Comparison of ENCODE assay signal across 10 cellular contexts in the genomic region with DNA sequence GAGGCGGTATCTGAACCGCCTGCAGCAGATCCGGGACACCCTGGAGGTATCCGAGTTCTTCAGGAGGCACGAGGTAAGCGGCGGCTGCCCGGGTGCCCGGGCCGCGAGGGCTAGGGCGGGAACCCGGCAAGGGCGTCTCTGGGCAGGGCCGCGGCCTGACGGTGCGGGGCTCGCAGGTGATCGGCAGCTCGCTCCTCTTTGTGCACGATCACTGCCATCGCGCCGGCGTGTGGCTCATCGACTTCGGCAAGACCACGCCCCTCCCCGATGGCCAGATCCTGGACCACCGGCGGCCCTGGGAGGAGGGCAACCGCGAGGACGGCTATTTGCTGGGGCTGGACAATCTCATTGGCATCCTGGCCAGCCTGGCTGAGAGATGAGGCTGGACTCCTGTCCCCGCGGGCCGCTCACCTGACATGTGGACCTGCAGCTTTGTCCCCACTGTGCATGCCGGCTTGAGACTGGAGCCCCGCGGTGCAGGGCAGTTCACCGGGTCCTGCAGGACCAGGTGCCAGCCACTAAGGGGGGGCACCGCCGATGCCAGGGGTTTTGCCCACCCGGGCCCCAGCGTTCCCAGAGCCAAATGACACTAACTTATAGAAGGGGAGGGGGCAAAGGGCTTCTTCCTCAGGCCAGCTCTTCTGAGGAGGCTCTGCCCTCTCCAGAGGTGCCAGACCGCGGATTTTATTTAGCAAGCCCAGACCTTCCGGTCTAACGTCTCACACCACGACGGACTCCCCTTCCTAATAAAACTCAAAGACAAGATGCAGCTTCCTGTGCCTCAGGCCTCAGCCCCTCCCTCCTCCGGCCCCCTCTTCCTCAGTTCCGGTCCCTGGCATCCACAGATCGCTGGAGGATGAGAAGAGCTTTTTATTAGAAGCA. TPM values are rescaled to one million over a fixed set of nuclear protein-coding genes. Genes with fewer than 3 reads are reported as not detected.
DNase-seq lines count a peak whose midpoint lies in the region; ATAC-seq, FAIRE-seq and TF ChIP-seq lines count a peak whose summit lies in the region.
"Had no signal": no experiment of that assay in that cellular context is flagged by ENCODE, and none has a peak within 500 bp of the region (broad histone marks: within the 10 kb centered on the region; RNA-seq: fewer than 3 reads in every experiment).

No MANE protein-coding gene starts in this region.

- H3K27me3 Mint-ChIP-seq in MCF 10A (ENCODE audit: insufficient read depth, unreplicated experiment) (no peaks in the 10 kb centered on the region), activated B cell treated with CpG ODN at 0.5 μM for 24 hours (peaks cover 20% of the 10 kb centered on the region), type B pancreatic cell (peaks cover 100% of the 10 kb centered on the region)

- intact Hi-C loops in breast epithelium (cut with DNase I; ENCODE audit: low total_unique reads) (no loop called here), MCF 10A (cut with micrococcal nuclease) (no loop called here), activated B cell treated with CpG ODN at 0.5 μM for 24 hours (cut with micrococcal nuclease) (loop anchor here (1.0 to 2.0 kb wide), 3 partner anchors 10 to 170 kb away; a partner anchor contains a TSS)

- BruUV-seq in MCF 10A (replicated peaks; lab: Mats Ljungman, UMichigan): no TSS peak

- no peaks in the 10 kb centered on the region for H3K9me3 Mint-ChIP-seq in MCF 10A (ENCODE audit: unreplicated experiment)
- no peaks in the 10 kb centered on the region for H3K9me3 Mint-ChIP-seq in activated B cell treated with CpG ODN at 0.5 μM for 24 hours
- H3K9me3 Mint-ChIP-seq in type B pancreatic cell: no peaks in the 10 kb centered on the region

- peak overlapping the region; percentile 56 for H3K4me2 ChIP-seq in keratinocyte (ENCODE audit: control insufficient read depth, extremely low read depth, insufficient read depth, low read depth, low read length)

- dilution Hi-C loops in keratinocyte (cut with MboI; ENCODE audit: extremely low pct_ligation_motif_present, low sequenced_read_pairs): no loop called here

- no peaks in the 10 kb centered on the region for H3K36me3 Mint-ChIP-seq in MCF 10A (ENCODE audit: insufficient read depth, unreplicated experiment)
- H3K36me3 Mint-ChIP-seq in activated B cell treated with CpG ODN at 0.5 μM for 24 hours (ENCODE audit: low read depth): no peaks in the 10 kb centered on the region
- H3K36me3 Mint-ChIP-seq in type B pancreatic cell: no peaks in the 10 kb centered on the region

- H3K4me1 Mint-ChIP-seq in MCF 10A (ENCODE audit: insufficient read depth, unreplicated experiment) (peaks cover 6% of the 10 kb centered on the region), activated B cell treated with CpG ODN at 0.5 μM for 24 hours (peaks cover 38% of the 10 kb centered on the region), type B pancreatic cell (ENCODE audit: unreplicated experiment) (peaks cover 4% of the 10 kb centered on the region)

- no peak overlapping the region for H3K4me3 Mint-ChIP-seq in MCF 10A (ENCODE audit: unreplicated experiment)
- peak overlapping the region; percentile 81 for H3K4me3 Mint-ChIP-seq in activated B cell treated with CpG ODN at 0.5 μM for 24 hours
- peak overlapping the region; percentile 59 for H3K4me3 Mint-ChIP-seq in type B pancreatic cell

- CTCF ChIA-PET in MCF 10A (lab: Yijun Ruan, JAX): no interaction called here
- CTCF ChIA-PET in activated B cell treated with CpG ODN at 0.5 μM for 24 hours (lab: Charles Lee): no interaction called here

- no peaks in the 10 kb centered on the region for H3K79me2 ChIP-seq in keratinocyte (ENCODE audit: control insufficient read depth, insufficient read depth, low read length)

- H4K20me1 ChIP-seq in keratinocyte (ENCODE audit: control insufficient read depth, extremely low read depth, insufficient read depth, low read length): no peaks in the 10 kb centered on the region

- TF ChIP-seq POLR2A in breast epithelium (IDR thresholded peaks at IDR 0.05) (no peak), H54 (IDR thresholded peaks at IDR 0.05; ENCODE audit: low read depth, low read length) (no peak)

- H3K9ac ChIP-seq in keratinocyte (ENCODE audit: control insufficient read depth, extremely low read depth, insufficient read depth, low read length): no peak overlapping the region

- POLR2A ChIA-PET in MCF 10A (lab: Yijun Ruan, JAX) (interaction anchor here (0.5 to 0.6 kb wide), 4 partner anchors 13 to 1938 kb away, joined by 3 to 6 read pairs (median 4); no protein-coding TSS in a partner anchor), activated B cell treated with CpG ODN at 0.5 μM for 24 hours (lab: Charles Lee) (no interaction called here)

- peaks cover 6 to 12% of the 10 kb centered on the region in 2 donors for H3K4me1 ChIP-seq in breast epithelium
- H3K4me1 ChIP-seq in keratinocyte (ENCODE audit: control insufficient read depth, extremely low read depth, insufficient read depth, low read length): peaks cover 23% of the 10 kb centered on the region

- H3K27ac ChIP-seq in breast epithelium (no peak overlapping the region), keratinocyte (ENCODE audit: control insufficient read depth, insufficient read depth, low read length) (no peak overlapping the region)

- FAIRE-seq in keratinocyte (lab: Jason Lieb, UNC): no peak
- FAIRE-seq in H54 (lab: Jason Lieb, UNC): no peak

- no peak for DNase-seq in breast epithelium (ENCODE audit: low spot score in 2 of 2)
- no peak for DNase-seq in MCF 10A (ENCODE audit: unreplicated experiment)
- DNase-seq in activated B cell treated with CpG ODN at 0.5 μM for 24 hours: no peak
- DNase-seq in keratinocyte (ENCODE audit: low read depth, low spot score): no peak
- no peak for DNase-seq in type B pancreatic cell (ENCODE audit: extremely low spot score, unreplicated experiment)
- no peak for DNase-seq in H54 (ENCODE audit: insufficient read length, low spot score)
- DNase-seq: COR-L47, MM.1S had no signal

- H2AFZ ChIP-seq in keratinocyte (ENCODE audit: control insufficient read depth, low read length): no peak overlapping the region

- peaks cover 3% of the 10 kb centered on the region for H3K9me1 ChIP-seq in keratinocyte (ENCODE audit: control insufficient read depth, extremely low read depth, insufficient read depth, low read length)

- ATAC-seq in activated B cell treated with CpG ODN at 0.5 μM for 24 hours (ENCODE audit: low read depth) (peak; percentile 2), GM21390 (IDR thresholded peaks at IDR 0.05; ENCODE audit: unreplicated experiment) (no peak), HG03175 (IDR thresholded peaks at IDR 0.05; ENCODE audit: unreplicated experiment) (no peak)

- TF ChIP-seq CTCF in breast epithelium (IDR thresholded peaks at IDR 0.05) (no peak), MCF 10A (IDR thresholded peaks at IDR 0.05; ENCODE audit: unreplicated experiment) (no peak), activated B cell treated with CpG ODN at 0.5 μM for 24 hours (IDR thresholded peaks at IDR 0.05) (no peak), keratinocyte (optimal IDR thresholded peaks at IDR 0.05 in 1 of 3, IDR thresholded peaks at IDR 0.05 in 1 of 3, conservative IDR thresholded peaks at IDR 0.05 in 1 of 3; ENCODE audit: extremely low read depth in 1 of 3, insufficient read depth in 2 of 3, low read length in 3 of 3) (no peak), type B pancreatic cell (conservative IDR thresholded peaks at IDR 0.05) (no peak)

- H3K36me3 ChIP-seq in breast epithelium (no peaks in the 10 kb centered on the region), keratinocyte (ENCODE audit: control insufficient read depth in 2 of 2, extremely low read depth in 1 of 2, insufficient read depth in 2 of 2, low read length in 2 of 2) (no peaks in the 10 kb centered on the region)

- H3K4me3 ChIP-seq in breast epithelium: peak overlapping the region in 2 of 3 donors; percentile 36 to 58
- peak overlapping the region in 1 of 3 experiments; percentile 20 for H3K4me3 ChIP-seq in keratinocyte (ENCODE audit: control insufficient read depth in 2 of 3, extremely low read depth in 1 of 3, insufficient read depth in 2 of 3, low read depth in 1 of 3, low read length in 3 of 3)

- no peaks in the 10 kb centered on the region for H3K9me3 ChIP-seq in breast epithelium
- no peaks in the 10 kb centered on the region for H3K9me3 ChIP-seq in keratinocyte (ENCODE audit: control insufficient read depth, low read depth, low read length)

- H3K27ac Mint-ChIP-seq in MCF 10A (ENCODE audit: low read depth, unreplicated experiment) (no peak overlapping the region), activated B cell treated with CpG ODN at 0.5 μM for 24 hours (no peak overlapping the region), type B pancreatic cell (peak overlapping the region; percentile 59)

- H3K27me3 ChIP-seq in breast epithelium (peaks cover 14 to 42% of the 10 kb centered on the region in 2 donors), keratinocyte (ENCODE audit: control insufficient read depth, extremely low read depth, insufficient read depth, low read length) (peaks cover 71% of the 10 kb centered on the region)

RNA-seq across cellular contexts. Expression of a gene that starts 9.4 kb away (rescaled TPM):
- total RNA-seq in breast epithelium (under 1 TPM in 1 of 3 donors, not detected in 2; 0.15 TPM), MCF 10A (2022) (13.5 and 23.4 TPM in 2 replicates), activated B cell treated with CpG ODN at 0.5 μM for 24 hours (0.18 TPM in 1 of 2 replicates, not detected in the other), type B pancreatic cell (ENCODE audit: low replicate concordance) (1.5 and 1.9 TPM in 2 replicates)
- polyA plus RNA-seq in keratinocyte: 0.12 to 0.14 TPM in 2 of 3 replicates, not detected in the other
- not detected for polyA plus RNA-seq in keratinocyte (2011; ENCODE audit: low read depth)
- 0.22 TPM in 1 of 2 replicates, not detected in the other for polyA plus RNA-seq in keratinocyte (2011; cell fraction: cytosol; rRNA removed)
- polyA plus RNA-seq in keratinocyte (2011; cell fraction: nucleus; rRNA removed): 0.15 TPM in 1 of 2 replicates, not detected in the other
- 0.11 TPM in 1 of 2 replicates, not detected in the other for polyA plus RNA-seq in keratinocyte (2012; ENCODE audit: low replicate concordance)
- not detected in 3 replicates for polyA minus RNA-seq in keratinocyte
- 3.3 TPM for polyA minus RNA-seq in keratinocyte (2011; cell fraction: cytosol; rRNA and poly(A)+ RNA removed)
- polyA minus RNA-seq in keratinocyte (2011; cell fraction: nucleus; rRNA and poly(A)+ RNA removed): not detected in 2 replicates

RNA-seq across cellular contexts. Expression of a gene that starts 10.6 kb away (rescaled TPM):
- under 1 TPM in 2 of 3 donors, not detected in 1; 0.29 to 0.66 TPM for total RNA-seq in breast epithelium
- 0.17 TPM in 1 of 2 replicates, not detected in the other for total RNA-seq in MCF 10A (2022)
- total RNA-seq in activated B cell treated with CpG ODN at 0.5 μM for 24 hours: 1.9 and 2.2 TPM in 2 replicates
- polyA plus RNA-seq in keratinocyte: not detected in 3 replicates
- not detected for polyA plus RNA-seq in keratinocyte (2011; ENCODE audit: low read depth)
- not detected in 2 replicates for polyA plus RNA-seq in keratinocyte (2011; cell fraction: cytosol; rRNA removed)
- not detected in 2 replicates for polyA plus RNA-seq in keratinocyte (2011; cell fraction: nucleus; rRNA removed)
- not detected in 2 replicates for polyA plus RNA-seq in keratinocyte (2012; ENCODE audit: low replicate concordance)
- not detected in 3 replicates for polyA minus RNA-seq in keratinocyte
- polyA minus RNA-seq in keratinocyte (2011; cell fraction: cytosol; rRNA and poly(A)+ RNA removed): not detected
- not detected in 2 replicates for polyA minus RNA-seq in keratinocyte (2011; cell fraction: nucleus; rRNA and poly(A)+ RNA removed)
- total RNA-seq in type B pancreatic cell (ENCODE audit: low replicate concordance): 0.51 and 0.55 TPM in 2 replicates

RNA-seq across cellular contexts. Expression of a gene that starts 41.0 kb away (rescaled TPM):
- total RNA-seq in breast epithelium (10 to 100 TPM; 22.7 to 28.2 (median 27.1) TPM), MCF 10A (2022) (37.5 and 45.1 TPM in 2 replicates), activated B cell treated with CpG ODN at 0.5 μM for 24 hours (56.1 TPM in 2 replicates), type B pancreatic cell (ENCODE audit: low replicate concordance) (54.4 and 68.3 TPM in 2 replicates)
- 5.9 to 12.6 TPM (median 11.6 TPM) in 3 replicates for polyA plus RNA-seq in keratinocyte
- 11.2 TPM for polyA plus RNA-seq in keratinocyte (2011; ENCODE audit: low read depth)
- 8.7 and 11.7 TPM in 2 replicates for polyA plus RNA-seq in keratinocyte (2011; cell fraction: cytosol; rRNA removed)
- 32.2 and 36.3 TPM in 2 replicates for polyA plus RNA-seq in keratinocyte (2011; cell fraction: nucleus; rRNA removed)
- polyA plus RNA-seq in keratinocyte (2012; ENCODE audit: low replicate concordance): 14.6 and 22.9 TPM in 2 replicates
- 9.3 to 50.7 TPM (median 16.2 TPM) in 3 replicates for polyA minus RNA-seq in keratinocyte
- polyA minus RNA-seq in keratinocyte (2011; cell fraction: cytosol; rRNA and poly(A)+ RNA removed): 15.2 TPM
- polyA minus RNA-seq in keratinocyte (2011; cell fraction: nucleus; rRNA and poly(A)+ RNA removed): 20.3 and 28.6 TPM in 2 replicates

RNA-seq across cellular contexts. Expression of a gene that starts 56.0 kb away (rescaled TPM):
- total RNA-seq in breast epithelium (10 to 100 TPM in 1 of 3 donors, 1 to 10 TPM in 2; 6.9 to 36.8 (median 8.8) TPM), MCF 10A (2022) (9.7 and 12.3 TPM in 2 replicates), activated B cell treated with CpG ODN at 0.5 μM for 24 hours (0.22 TPM in 1 of 2 replicates, not detected in the other), type B pancreatic cell (ENCODE audit: low replicate concordance) (43.0 and 44.1 TPM in 2 replicates)
- polyA plus RNA-seq in keratinocyte: 7.1 to 13.5 TPM (median 9.0 TPM) in 3 replicates
- 23.1 TPM for polyA plus RNA-seq in keratinocyte (2011; ENCODE audit: low read depth)
- polyA plus RNA-seq in keratinocyte (2011; cell fraction: cytosol; rRNA removed): 6.4 and 6.5 TPM in 2 replicates
- 14.5 and 15.6 TPM in 2 replicates for polyA plus RNA-seq in keratinocyte (2011; cell fraction: nucleus; rRNA removed)
- polyA plus RNA-seq in keratinocyte (2012; ENCODE audit: low replicate concordance): 8.9 and 24.2 TPM in 2 replicates
- 19.6 to 47.6 TPM (median 20.1 TPM) in 3 replicates for polyA minus RNA-seq in keratinocyte
- polyA minus RNA-seq in keratinocyte (2011; cell fraction: cytosol; rRNA and poly(A)+ RNA removed): 26.7 TPM
- 12.1 and 15.8 TPM in 2 replicates for polyA minus RNA-seq in keratinocyte (2011; cell fraction: nucleus; rRNA and poly(A)+ RNA removed)
